9 cellular contexts compared by ENCODE assay signal in the genomic region with DNA sequence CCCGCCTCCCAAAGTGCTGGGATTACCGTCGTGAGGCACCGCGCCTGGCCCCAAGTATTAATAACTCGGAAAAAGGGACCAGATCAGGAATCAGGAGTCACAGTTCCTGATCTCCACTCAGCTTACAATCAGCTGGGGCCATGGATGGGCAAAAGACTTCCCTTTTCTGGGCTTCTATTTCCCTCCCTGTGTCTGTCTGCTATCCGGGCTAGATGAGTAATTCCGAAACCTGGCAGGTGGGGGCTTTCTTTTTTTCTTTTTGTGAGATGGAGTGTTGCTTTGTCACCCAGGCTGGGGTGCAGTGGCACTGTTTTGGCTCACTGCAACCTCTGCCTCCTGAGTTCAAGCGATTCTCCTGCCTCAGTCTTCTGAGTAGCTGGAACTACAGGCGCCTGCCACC. TPM values are rescaled to one million over a fixed set of nuclear protein-coding genes. Genes with fewer than 3 reads are reported as not detected.
DNase-seq lines count a peak whose midpoint lies in the region; ATAC-seq and TF ChIP-seq lines count a peak whose summit lies in the region.
"Had no signal": no experiment of that assay in that cellular context is flagged by ENCODE, and none has a peak within 500 bp of the region (broad histone marks: within the 10 kb centered on the region; RNA-seq: fewer than 3 reads in every experiment).

No MANE protein-coding gene starts in this region.

- peaks cover 21% of the 10 kb centered on the region for H3K36me3 Mint-ChIP-seq in activated CD4-positive, alpha-beta memory T cell treated with anti-CD3 and anti-CD28 coated beads for 36 hours

- H3K27ac ChIP-seq in coronary artery, result no peak overlapping the region

- no peak overlapping the region for H3K4me3 ChIP-seq in coronary artery

- no peak overlapping the region for H3K27ac Mint-ChIP-seq in activated CD4-positive, alpha-beta memory T cell treated with anti-CD3 and anti-CD28 coated beads for 36 hours

- ATAC-seq in GM19455 (IDR thresholded peaks at IDR 0.05; ENCODE audit: unreplicated experiment) (peak; percentile 71), HG03108 (IDR thresholded peaks at IDR 0.05; ENCODE audit: unreplicated experiment) (peak; percentile 43)

- TF ChIP-seq CTCF in GM13976 (IDR thresholded peaks at IDR 0.05; ENCODE audit: borderline replicate concordance, control extremely low read depth, extremely low read depth, insufficient read depth, missing control alignments), result no peak
- no peak for TF ChIP-seq CTCF in coronary artery (IDR thresholded peaks at IDR 0.05)

- POLR2A ChIA-PET in activated CD4-positive, alpha-beta memory T cell treated with anti-CD3 and anti-CD28 coated beads for 36 hours (lab: Charles Lee), result interaction anchor here (1.2 to 1.9 kb wide), 2 partner anchors 9 to 11 kb away, joined by 3 to 6 read pairs; no protein-coding TSS in a partner anchor

- in situ Hi-C loops in GM13976 (cut with MboI; ENCODE audit: low sequenced_read_pairs, unreplicated experiment), result loop anchor here (10.0 kb wide), 1 partner anchor 1150 kb away; no protein-coding TSS in a partner anchor

- CTCF ChIA-PET in activated CD4-positive, alpha-beta memory T cell treated with anti-CD3 and anti-CD28 coated beads for 36 hours (lab: Charles Lee), result interaction anchor here (1.1 to 4.6 kb wide), 4 partner anchors 14 to 1159 kb away, joined by 3 to 64 read pairs (median 14); no protein-coding TSS in a partner anchor

- H3K4me1 Mint-ChIP-seq in activated CD4-positive, alpha-beta memory T cell treated with anti-CD3 and anti-CD28 coated beads for 36 hours (ENCODE audit: low read depth), result peaks cover 44% of the 10 kb centered on the region

- H3K27me3 Mint-ChIP-seq in activated CD4-positive, alpha-beta memory T cell treated with anti-CD3 and anti-CD28 coated beads for 36 hours, result no peaks in the 10 kb centered on the region

- DNase-seq in GM13976 (ENCODE audit: low spot score) (peak; percentile 63), coronary artery (ENCODE audit: low spot score) (no peak), mucosa of gallbladder (ENCODE audit: low spot score) (no peak), NCI-H748 (lab: John Stamatoyannopoulos, UW; ENCODE audit: unreplicated experiment) (no peak)
- peak; percentile 62 for DNase-seq in activated CD4-positive, alpha-beta memory T cell treated with anti-CD3 and anti-CD28 coated beads for 36 hours
- no peak for DNase-seq in activated CD4-positive, alpha-beta T cell treated with anti-CD3 and anti-CD28 coated beads for 1 hour
- DNase-seq: GDM1 had no signal

- no peak overlapping the region for H3K4me3 Mint-ChIP-seq in activated CD4-positive, alpha-beta memory T cell treated with anti-CD3 and anti-CD28 coated beads for 36 hours

- intact Hi-C loops in activated CD4-positive, alpha-beta memory T cell treated with anti-CD3 and anti-CD28 coated beads for 36 hours (cut with micrococcal nuclease), result loop anchor here (5.0 to 10.0 kb wide), 2 partner anchors 720 to 1022 kb away; a partner anchor contains a TSS

- H3K9me3 Mint-ChIP-seq in activated CD4-positive, alpha-beta memory T cell treated with anti-CD3 and anti-CD28 coated beads for 36 hours, result no peaks in the 10 kb centered on the region

RNA-seq across cellular contexts. Expression of a gene that starts 11.6 kb away (rescaled TPM):
- total RNA-seq in activated CD4-positive, alpha-beta memory T cell treated with anti-CD3 and anti-CD28 coated beads for 36 hours, result 1,000 to 10,000 TPM; 1,680 to 1,722 TPM
- 978 TPM for total RNA-seq in mucosa of gallbladder

RNA-seq across cellular contexts. Expression of a gene that starts 15.9 kb away (rescaled TPM):
- total RNA-seq in activated CD4-positive, alpha-beta memory T cell treated with anti-CD3 and anti-CD28 coated beads for 36 hours, result 10 to 100 TPM; 16.6 to 17.0 TPM
- total RNA-seq in mucosa of gallbladder, result 12.1 TPM

Comparison
In these comparisons a context has a peak if more than half of its experiments do, and no peak if none do; other contexts are left out.
1. DNase-seq: peak in GM13976 (single experiment) and activated CD4-positive, alpha-beta memory T cell treated with anti-CD3 and anti-CD28 coated beads for 36 hours (single experiment); none in coronary artery (single experiment), mucosa of gallbladder (single experiment), NCI-H748 (single experiment) and activated CD4-positive, alpha-beta T cell treated with anti-CD3 and anti-CD28 coated beads for 1 hour (single experiment).